ENCODE assay signal across 1 cellular context in genomic region chr7:24733414-24734060, GRCh38.
TF ChIP-seq lines count a peak whose summit lies in the region.

No MANE protein-coding gene starts in this region.

TF ChIP-seq in GM12878, 131 proteins besides CTCF, POLR2A, EP300 and RAD21 (continued from another document):
- TF ChIP-seq E4F1 (IDR thresholded peaks at IDR 0.05; ENCODE audit: borderline replicate concordance, partially characterized antibody) (no peak), SREBF1 (IDR thresholded peaks at IDR 0.05; ENCODE audit: low read length) (no peak), ZNF274 (IDR thresholded peaks at IDR 0.05; ENCODE audit: insufficient read depth, insufficient read length) (no peak)
